8 cellular contexts compared by ENCODE assay signal in the genomic region with DNA sequence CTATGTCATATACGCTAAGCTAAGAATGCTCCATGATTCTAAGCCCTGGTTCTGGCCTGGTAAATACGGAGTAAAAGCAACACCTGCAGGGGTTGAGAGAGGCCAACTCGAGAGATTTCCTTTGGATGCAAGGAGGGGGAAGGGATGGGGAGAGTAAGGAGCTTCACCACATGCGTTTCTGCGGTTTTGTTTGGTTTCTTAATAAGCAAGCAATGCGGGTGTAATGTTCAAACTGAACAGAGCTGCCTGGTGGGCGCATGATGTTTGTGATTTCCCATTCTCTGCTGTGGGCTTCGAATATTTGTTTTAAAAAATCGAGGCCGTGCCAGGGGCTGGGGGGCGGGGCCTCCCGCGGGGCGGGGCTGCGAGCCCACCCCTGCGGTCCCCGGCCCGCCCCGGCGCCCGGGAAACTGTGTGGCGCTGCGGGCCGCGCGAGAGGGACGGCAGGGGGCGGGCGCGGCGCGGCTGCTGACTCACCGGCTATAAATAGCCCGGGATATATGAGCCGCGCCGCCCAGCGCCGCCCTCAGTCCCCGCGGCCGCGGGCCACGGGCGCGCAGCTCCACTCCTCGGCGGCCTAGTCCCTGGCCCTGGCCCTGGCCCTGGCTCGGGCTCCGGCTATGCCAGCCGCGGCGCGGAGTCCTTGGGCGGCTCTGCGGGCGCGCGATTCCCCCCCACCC. TPM values are rescaled to one million over a fixed set of nuclear protein-coding genes. Genes with fewer than 3 reads are reported as not detected.
DNase-seq lines count a peak whose midpoint lies in the region; ATAC-seq and TF ChIP-seq lines count a peak whose summit lies in the region.

No MANE protein-coding gene starts in this region.

- H3K23ac ChIP-seq in IMR-90 (ENCODE audit: low read depth, low read length) = peak overlapping the region; percentile 61; the same call in 1 of the 2 replicates

- H2AK5ac ChIP-seq in IMR-90 (ENCODE audit: low read depth, low read length) = 0 out of 2 replicates have a peak overlapping the region, but pooled peaks have one; percentile 38

- CTCF ChIA-PET in IMR-90 (lab: Yijun Ruan, JAX) = interaction anchor here (0.6 to 2.4 kb wide), 5 partner anchors 11 to 76 kb away, joined by 3 to 13 read pairs (median 3); no protein-coding TSS in a partner anchor
- CTCF ChIA-PET in Panc1 (lab: Charles Lee) = interaction anchor here (1.1 to 1.4 kb wide), 2 partner anchors 16 to 18 kb away, joined by 4 to 5 read pairs; no protein-coding TSS in a partner anchor
- CTCF ChIA-PET in naive thymus-derived CD4-positive, alpha-beta T cell (lab: Charles Lee) = interaction anchor here (0.7 to 3.3 kb wide), 13 partner anchors 13 to 80 kb away, joined by 3 to 25 read pairs (median 7); no protein-coding TSS in a partner anchor

- H3K14ac ChIP-seq in IMR-90 (replicated peaks; ENCODE audit: low read depth, low read length) = peak overlapping the region; percentile 27

- dilution Hi-C loops in IMR-90 (cut with HindIII; ENCODE audit: low sequenced_read_pairs, unreplicated experiment) = no loop called here

- H3K56ac ChIP-seq in IMR-90 (ENCODE audit: extremely low read depth, insufficient read depth, low read length) = peak overlapping the region; percentile 31; the same call in 1 of the 2 replicates

- peak overlapping the region; percentile 58; the same call in 1 of the 2 replicates for H3K18ac ChIP-seq in IMR-90 (ENCODE audit: low read depth, low read length)

- peak overlapping the region in 2 of 3 donors; percentile 90 to 91 for H3K27ac Mint-ChIP-seq in CD4-positive, CD25-positive, alpha-beta regulatory T cell
- H3K27ac Mint-ChIP-seq in activated T-helper 1 cell treated with anti-CD3 and anti-CD28 coated beads, Interleukin-12 subunit alpha, Interleukin-12 subunit beta, Interleukin-2, Interleukin-4 antibody, amounts not matched to agents 30 ng/mL and 10 ng/mL and 1 ng/mL, durations not matched to agents 14 hours and 24 hours and 36 hours = peak overlapping the region; percentile 82
- H3K27ac Mint-ChIP-seq in naive thymus-derived CD4-positive, alpha-beta T cell = peak overlapping the region in 8 of 9 donors; percentile 26 to 96 (median 84)

- peak overlapping the region; percentile 80 for H3K4me2 ChIP-seq in IMR-90 (ENCODE audit: low read depth, low read length)
- peak overlapping the region; percentile 67 for H3K4me2 ChIP-seq in fibroblast of lung (ENCODE audit: extremely low read depth, insufficient read depth, low read length)

- H3K4me1 ChIP-seq in CD4-positive, CD25-positive, alpha-beta regulatory T cell (ENCODE audit: control insufficient read depth, insufficient read depth, low read length, poor library complexity, severe bottlenecking) = peaks cover 44% of the 10 kb centered on the region
- peaks cover 19% of the 10 kb centered on the region for H3K4me1 ChIP-seq in IMR-90 (ENCODE audit: control insufficient read depth, insufficient read depth, low read length)
- peaks cover 16% of the 10 kb centered on the region for H3K4me1 ChIP-seq in Panc1 (ENCODE audit: control insufficient read depth, insufficient read depth, low read length)
- H3K4me1 ChIP-seq in fibroblast of lung (ENCODE audit: control insufficient read depth, extremely low read depth, insufficient read depth, low read length) = peaks cover 20% of the 10 kb centered on the region
- peaks cover 28 to 31% of the 10 kb centered on the region in 2 donors for H3K4me1 ChIP-seq in naive thymus-derived CD4-positive, alpha-beta T cell (ENCODE audit: control insufficient read depth in 2 of 2, insufficient read depth in 2 of 2, low read length in 2 of 2)

- H3K27me3 ChIP-seq in CD4-positive, CD25-positive, alpha-beta regulatory T cell (ENCODE audit: control insufficient read depth, insufficient read depth, low read length) = no peaks in the 10 kb centered on the region
- H3K27me3 ChIP-seq in IMR-90 (ENCODE audit: control insufficient read depth, insufficient read depth, low read length) (no peaks in the 10 kb centered on the region), Panc1 (ENCODE audit: control insufficient read depth, insufficient read depth, low read length) (no peaks in the 10 kb centered on the region), fibroblast of lung (ENCODE audit: control insufficient read depth, insufficient read depth, low read length) (no peaks in the 10 kb centered on the region)
- no peaks in the 10 kb centered on the region for H3K27me3 ChIP-seq in naive thymus-derived CD4-positive, alpha-beta T cell (ENCODE audit: control insufficient read depth in 2 of 2, insufficient read depth in 2 of 2, low read length in 2 of 2)

- H2AK9ac ChIP-seq in IMR-90 (replicated peaks; ENCODE audit: low read depth, low read length, poor library complexity) = peak overlapping the region; percentile 90

- peaks cover 7% of the 10 kb centered on the region for H3K36me3 Mint-ChIP-seq in CD4-positive, CD25-positive, alpha-beta regulatory T cell
- peaks cover 13% of the 10 kb centered on the region for H3K36me3 Mint-ChIP-seq in activated T-helper 1 cell treated with anti-CD3 and anti-CD28 coated beads, Interleukin-12 subunit alpha, Interleukin-12 subunit beta, Interleukin-2, Interleukin-4 antibody, amounts not matched to agents 30 ng/mL and 10 ng/mL and 1 ng/mL, durations not matched to agents 14 hours and 24 hours and 36 hours (ENCODE audit: low read depth)
- peaks cover 0 to 11% (median 5%) of the 10 kb centered on the region in 5 donors for H3K36me3 Mint-ChIP-seq in naive thymus-derived CD4-positive, alpha-beta T cell

- H3K27ac ChIP-seq in CD4-positive, CD25-positive, alpha-beta regulatory T cell (ENCODE audit: insufficient read depth, low read length, poor library complexity, severe bottlenecking) = peak overlapping the region; percentile 85
- H3K27ac ChIP-seq in IMR-90 (ENCODE audit: insufficient read depth, low read length) (peak overlapping the region; percentile 97), Panc1 (ENCODE audit: low read length) (peak overlapping the region; percentile 95), fibroblast of lung (ENCODE audit: insufficient read depth, low read length) (peak overlapping the region; percentile 97)
- H3K27ac ChIP-seq in naive thymus-derived CD4-positive, alpha-beta T cell (ENCODE audit: low read depth, low read length) = peak overlapping the region; percentile 81

- H3K9me3 Mint-ChIP-seq in CD4-positive, CD25-positive, alpha-beta regulatory T cell = no peaks in the 10 kb centered on the region
- H3K9me3 Mint-ChIP-seq in activated T-helper 1 cell treated with anti-CD3 and anti-CD28 coated beads, Interleukin-12 subunit alpha, Interleukin-12 subunit beta, Interleukin-2, Interleukin-4 antibody, amounts not matched to agents 30 ng/mL and 10 ng/mL and 1 ng/mL, durations not matched to agents 14 hours and 24 hours and 36 hours = no peaks in the 10 kb centered on the region
- H3K9me3 Mint-ChIP-seq in naive thymus-derived CD4-positive, alpha-beta T cell = peaks cover 0 to 2% (median 0%) of the 10 kb centered on the region in 11 donors

- peak overlapping the region; percentile 70 for H4K91ac ChIP-seq in IMR-90 (ENCODE audit: insufficient read depth, low read depth, low read length)

- H2AFZ ChIP-seq in IMR-90 (replicated peaks; ENCODE audit: low read length, poor library complexity) = peak overlapping the region; percentile 80
- H2AFZ ChIP-seq in fibroblast of lung (ENCODE audit: low read length) = no peak overlapping the region

- 4% methylated on average over 19 of the region's 59 CpGs; no CpG with 5 or more reads in 1 of the 2 experiments for WGBS in IMR-90 (ENCODE audit: extremely low coverage in 2 of 2, insufficient read length in 1 of 2), 2 experiments

- H4K5ac ChIP-seq in IMR-90 (ENCODE audit: low read depth, low read length) = peak overlapping the region; percentile 54; the same call in 1 of the 2 replicates

- peak; percentile 68 to 69 for ATAC-seq in CD4-positive, CD25-positive, alpha-beta regulatory T cell (ENCODE audit: low read depth in 2 of 2)
- ATAC-seq in GM19452 (IDR thresholded peaks at IDR 0.05; ENCODE audit: unreplicated experiment) (peak; percentile 40), IMR-90 (ENCODE audit: low read depth) (peak; percentile 57), Panc1 (peak; percentile 62)
- peak; percentile 76 for ATAC-seq in naive thymus-derived CD4-positive, alpha-beta T cell

- no peaks in the 10 kb centered on the region for H3K27me3 Mint-ChIP-seq in CD4-positive, CD25-positive, alpha-beta regulatory T cell
- H3K27me3 Mint-ChIP-seq in activated T-helper 1 cell treated with anti-CD3 and anti-CD28 coated beads, Interleukin-12 subunit alpha, Interleukin-12 subunit beta, Interleukin-2, Interleukin-4 antibody, amounts not matched to agents 30 ng/mL and 10 ng/mL and 1 ng/mL, durations not matched to agents 14 hours and 24 hours and 36 hours (ENCODE audit: insufficient read depth) = no peaks in the 10 kb centered on the region
- no peaks in the 10 kb centered on the region for H3K27me3 Mint-ChIP-seq in naive thymus-derived CD4-positive, alpha-beta T cell

- intact Hi-C loops in IMR-90 (cut with micrococcal nuclease) = loop anchor here (1.0 kb wide), 2 partner anchors 16 to 18 kb away; no protein-coding TSS in a partner anchor
- intact Hi-C loops in Panc1 (cut with micrococcal nuclease; ENCODE audit: unreplicated experiment) = loop anchor here (10.0 kb wide), 1 partner anchor 181 kb away; a partner anchor contains a TSS
- intact Hi-C loops in activated T-helper 1 cell treated with anti-CD3 and anti-CD28 coated beads, Interleukin-12 subunit alpha, Interleukin-12 subunit beta, Interleukin-2, Interleukin-4 antibody, amounts not matched to agents 30 ng/mL and 10 ng/mL and 1 ng/mL, durations not matched to agents 14 hours and 24 hours and 36 hours (cut with micrococcal nuclease) = loop anchor here (1.0 to 5.0 kb wide), 6 partner anchors 16 to 364 kb away; a partner anchor contains a TSS
- intact Hi-C loops in naive thymus-derived CD4-positive, alpha-beta T cell (cut with micrococcal nuclease) = loop anchor here (1.0 to 5.0 kb wide), 10 partner anchors 16 to 364 kb away; a partner anchor contains a TSS

- H3K79me1 ChIP-seq in IMR-90 (ENCODE audit: low read depth in 1 of 2, low read length in 2 of 2) = peaks cover 6 to 59% of the 10 kb centered on the region in 2 experiments

- H3K4me3 ChIP-seq in CD4-positive, CD25-positive, alpha-beta regulatory T cell (ENCODE audit: low read depth, low read length) = peak overlapping the region; percentile 26
- H3K4me3 ChIP-seq in IMR-90 (ENCODE audit: insufficient read depth, low read depth, low read length) (peak overlapping the region; percentile 1), Panc1 (ENCODE audit: low read depth in 2 of 2, low read length in 2 of 2) (peak overlapping the region; percentile 23 to 65; a peak in 3 of 4 replicates), fibroblast of lung (replicated peaks in 1 of 4; ENCODE audit: control extremely low read depth in 1 of 4, insufficient read depth in 1 of 4, low read depth in 3 of 4, low read length in 4 of 4) (peak overlapping the region in 1 of 4 experiments; percentile 99)
- peak overlapping the region; percentile 54 for H3K4me3 ChIP-seq in naive thymus-derived CD4-positive, alpha-beta T cell (ENCODE audit: low read length)

- no peak for TF ChIP-seq RAD21 in IMR-90 (IDR thresholded peaks at IDR 0.05; ENCODE audit: low read length)

- H3K9ac ChIP-seq in IMR-90 (ENCODE audit: low read depth, low read length) (peak overlapping the region; percentile 60), fibroblast of lung (ENCODE audit: insufficient read depth, low read length) (peak overlapping the region; percentile 67)

- peak overlapping the region; percentile 39 to 88 (median 72) for H3K4me3 Mint-ChIP-seq in CD4-positive, CD25-positive, alpha-beta regulatory T cell
- peak overlapping the region; percentile 38 for H3K4me3 Mint-ChIP-seq in activated T-helper 1 cell treated with anti-CD3 and anti-CD28 coated beads, Interleukin-12 subunit alpha, Interleukin-12 subunit beta, Interleukin-2, Interleukin-4 antibody, amounts not matched to agents 30 ng/mL and 10 ng/mL and 1 ng/mL, durations not matched to agents 14 hours and 24 hours and 36 hours
- peak overlapping the region; percentile 31 to 84 (median 66) for H3K4me3 Mint-ChIP-seq in naive thymus-derived CD4-positive, alpha-beta T cell

- no TSS peak for BruUV-seq in IMR-90 (replicated peaks; lab: Mats Ljungman, UMichigan)
- BruUV-seq in Panc1 (replicated peaks; lab: Mats Ljungman, UMichigan) = no TSS peak

- in situ Hi-C loops in IMR-90 (cut with MboI; ENCODE audit: low sequenced_read_pairs) (no loop called here), Panc1 (cut with HindIII; ENCODE audit: low pct_unique_long_range_greater_than_20kb, low sequenced_read_pairs) (no loop called here)

- H3K79me2 ChIP-seq in fibroblast of lung (ENCODE audit: control insufficient read depth, insufficient read depth, low read length) = peaks cover 23% of the 10 kb centered on the region

- DNase-seq in CD4-positive, CD25-positive, alpha-beta regulatory T cell = peak; percentile 83 to 87 (median 86)
- DNase-seq in IMR-90 (peak; percentile 84), Panc1 (ENCODE audit: low read depth, low spot score) (no peak), fibroblast of lung (ENCODE audit: low read depth in 2 of 2) (peak; percentile 79 to 87)
- peak; percentile 87 for DNase-seq in activated T-helper 1 cell treated with anti-CD3 and anti-CD28 coated beads, Interleukin-12 subunit alpha, Interleukin-12 subunit beta, Interleukin-2, Interleukin-4 antibody, amounts not matched to agents 30 ng/mL and 10 ng/mL and 1 ng/mL, durations not matched to agents 14 hours and 24 hours and 36 hours (ENCODE audit: low spot score)
- DNase-seq in naive thymus-derived CD4-positive, alpha-beta T cell = peak; percentile 72 to 94 (median 82)
- peak; percentile 65 to 74 for DNase-seq in stimulated activated CD8-positive, alpha-beta memory T cell treated with anti-CD3 and anti-CD28 coated beads, Interleukin-7, amount 100 ng/mL, for 48 hours (ENCODE audit: extremely low read depth in 1 of 2, low read depth in 1 of 2)

- H4K8ac ChIP-seq in IMR-90 (ENCODE audit: low read depth in 2 of 2, low read length in 2 of 2) = peak overlapping the region; percentile 90 to 91; a peak in 2 of 4 replicates

- POLR2A ChIA-PET in IMR-90 (lab: Charles Lee; ENCODE audit: unreplicated experiment) = interaction anchor here (0.6 to 1.2 kb wide), 5 partner anchors 15 to 100 kb away, joined by 3 to 5 read pairs (median 4); a partner anchor contains a TSS
- POLR2A ChIA-PET in Panc1 (lab: Charles Lee) = interaction anchor here (0.5 to 1.1 kb wide), 4 partner anchors 13 to 80 kb away, joined by 4 to 11 read pairs (median 5); no protein-coding TSS in a partner anchor
- POLR2A ChIA-PET in naive thymus-derived CD4-positive, alpha-beta T cell (lab: Charles Lee) = interaction anchor here (0.7 to 5.0 kb wide), 29 partner anchors 9 to 114 kb away, joined by 3 to 59 read pairs (median 4); a partner anchor contains a TSS

- TF ChIP-seq POLR2A in IMR-90 (IDR thresholded peaks at IDR 0.05; ENCODE audit: low read depth, low read length) = peak; percentile 99

- H3K9me3 ChIP-seq in CD4-positive, CD25-positive, alpha-beta regulatory T cell (ENCODE audit: control insufficient read depth in 2 of 2, low read length in 2 of 2) = no peaks in the 10 kb centered on the region
- no peaks in the 10 kb centered on the region for H3K9me3 ChIP-seq in IMR-90 (ENCODE audit: control insufficient read depth, insufficient read depth, low read length)
- no peaks in the 10 kb centered on the region for H3K9me3 ChIP-seq in Panc1 (ENCODE audit: control insufficient read depth, insufficient read depth, low read depth, low read length)
- no peaks in the 10 kb centered on the region for H3K9me3 ChIP-seq in fibroblast of lung (ENCODE audit: control insufficient read depth, insufficient read depth, low read depth, low read length)
- H3K9me3 ChIP-seq in naive thymus-derived CD4-positive, alpha-beta T cell (ENCODE audit: control insufficient read depth in 2 of 3, low read length in 3 of 3) = no peaks in the 10 kb centered on the region

- peak overlapping the region; percentile 80 for H2BK120ac ChIP-seq in IMR-90 (ENCODE audit: low read depth, low read length)

- H2BK20ac ChIP-seq in IMR-90 (ENCODE audit: low read depth, low read length) = peak overlapping the region; percentile 64

- H4K20me1 ChIP-seq in IMR-90 (ENCODE audit: insufficient read depth, low read length) (peaks cover 38% of the 10 kb centered on the region), fibroblast of lung (ENCODE audit: control insufficient read depth, extremely low read depth, insufficient read depth, low read length) (no peaks in the 10 kb centered on the region)

- H2BK15ac ChIP-seq in IMR-90 (ENCODE audit: low read depth, low read length) = peak overlapping the region; percentile 22; the same call in 1 of the 3 replicates

- TF ChIP-seq CTCF in IMR-90 (conservative IDR thresholded peaks at IDR 0.05; ENCODE audit: low read depth, low read length) (peak; percentile 39), Panc1 (IDR thresholded peaks at IDR 0.05) (no peak; the same call in 1 of the 2 replicates), fibroblast of lung (conservative IDR thresholded peaks at IDR 0.05 in 1 of 2, IDR thresholded peaks at IDR 0.05 in 1 of 2; ENCODE audit: low read depth in 1 of 2, low read length in 2 of 2) (no peak)

- peaks cover 9% of the 10 kb centered on the region for H3K9me1 ChIP-seq in IMR-90 (ENCODE audit: insufficient read depth, low read length)

- H3K36me3 ChIP-seq in CD4-positive, CD25-positive, alpha-beta regulatory T cell (ENCODE audit: control insufficient read depth, insufficient read depth, low read length) = peaks cover 6% of the 10 kb centered on the region
- H3K36me3 ChIP-seq in IMR-90 (ENCODE audit: control insufficient read depth, insufficient read depth, low read length) (peaks cover 17% of the 10 kb centered on the region; the same call in 1 of the 2 replicates), Panc1 (ENCODE audit: control insufficient read depth, insufficient read depth, low read length) (no peaks in the 10 kb centered on the region; the same call in 1 of the 2 replicates), fibroblast of lung (ENCODE audit: control insufficient read depth, insufficient read depth, low read length) (peaks cover 13% of the 10 kb centered on the region)
- H3K36me3 ChIP-seq in naive thymus-derived CD4-positive, alpha-beta T cell (ENCODE audit: control insufficient read depth in 2 of 3, insufficient read depth in 3 of 3, low read length in 3 of 3) = peaks cover 0 to 19% (median 3%) of the 10 kb centered on the region in 3 experiments

- peaks cover 0 to 17% (median 8%) of the 10 kb centered on the region in 4 donors for H3K4me1 Mint-ChIP-seq in CD4-positive, CD25-positive, alpha-beta regulatory T cell
- H3K4me1 Mint-ChIP-seq in activated T-helper 1 cell treated with anti-CD3 and anti-CD28 coated beads, Interleukin-12 subunit alpha, Interleukin-12 subunit beta, Interleukin-2, Interleukin-4 antibody, amounts not matched to agents 30 ng/mL and 10 ng/mL and 1 ng/mL, durations not matched to agents 14 hours and 24 hours and 36 hours (ENCODE audit: low read depth) = peaks cover 6% of the 10 kb centered on the region
- H3K4me1 Mint-ChIP-seq in naive thymus-derived CD4-positive, alpha-beta T cell = peaks cover 8 to 16% (median 11%) of the 10 kb centered on the region in 7 donors

- peak overlapping the region; percentile 90 for H2BK5ac ChIP-seq in IMR-90 (ENCODE audit: low read depth, low read length, poor library complexity, severe bottlenecking)

- H3K4ac ChIP-seq in IMR-90 (ENCODE audit: low read depth, low read length) = peak overlapping the region; percentile 93

RNA-seq across cellular contexts. Expression of a gene that starts 5.1 kb away (rescaled TPM):
- total RNA-seq in CD4-positive, CD25-positive, alpha-beta regulatory T cell = 21.2 TPM
- polyA plus RNA-seq in CD4-positive, CD25-positive, alpha-beta regulatory T cell = 1 to 10 TPM; 4.2 to 6.7 (median 5.4) TPM
- total RNA-seq in IMR-90 (2012; rRNA removed) (1.6 and 1.9 TPM in 2 replicates), Panc1 (2021; ENCODE audit: unreplicated experiment) (7.6 TPM), fibroblast of lung (37.7 and 38.3 TPM in 2 replicates)
- polyA plus RNA-seq in IMR-90 (2012; rRNA removed) (6.5 and 7.3 TPM in 2 replicates), fibroblast of lung (1.4 and 2.4 TPM in 2 replicates)
- polyA plus RNA-seq in IMR-90 (2012; cell fraction: cytosol; rRNA removed) = 4.4 and 12.4 TPM in 2 replicates
- 14.7 and 19.5 TPM in 2 replicates for polyA plus RNA-seq in IMR-90 (2012; cell fraction: nucleus; rRNA removed; ENCODE audit: low replicate concordance)
- 12.9 TPM for polyA plus RNA-seq in Panc1 (2012; ENCODE audit: insufficient read length)
- total RNA-seq in activated T-helper 1 cell treated with anti-CD3 and anti-CD28 coated beads, Interleukin-12 subunit alpha, Interleukin-12 subunit beta, Interleukin-2, Interleukin-4 antibody, amounts not matched to agents 30 ng/mL and 10 ng/mL and 1 ng/mL, durations not matched to agents 14 hours and 24 hours and 36 hours = 13.8 and 15.4 TPM in 2 replicates
- 6.2 and 8.5 TPM in 2 replicates for polyA plus RNA-seq in fibroblast of lung (2012)
- polyA minus RNA-seq in fibroblast of lung (ENCODE audit: low replicate concordance) = 2.6 and 3.8 TPM in 2 replicates
- total RNA-seq in naive thymus-derived CD4-positive, alpha-beta T cell = 10 to 100 TPM; 13.7 to 42.0 (median 22.5) TPM
- polyA plus RNA-seq in naive thymus-derived CD4-positive, alpha-beta T cell = 10 to 100 TPM in 1 of 2 donors, 1 to 10 TPM in 1; 8.5 to 13.8 TPM

RNA-seq across cellular contexts. Expression of a gene that starts 30.4 kb away (rescaled TPM):
- total RNA-seq in CD4-positive, CD25-positive, alpha-beta regulatory T cell = 44.1 TPM
- 10 to 100 TPM in 3 of 4 donors, 1 to 10 TPM in 1; 7.3 to 14.5 (median 12.6) TPM for polyA plus RNA-seq in CD4-positive, CD25-positive, alpha-beta regulatory T cell
- total RNA-seq in IMR-90 (2012; rRNA removed) (2.9 and 3.6 TPM in 2 replicates), Panc1 (2021; ENCODE audit: unreplicated experiment) (29.2 TPM), fibroblast of lung (8.0 and 8.1 TPM in 2 replicates)
- polyA plus RNA-seq in IMR-90 (2012; rRNA removed) (8.6 and 9.6 TPM in 2 replicates), fibroblast of lung (5.4 and 7.2 TPM in 2 replicates)
- polyA plus RNA-seq in IMR-90 (2012; cell fraction: cytosol; rRNA removed) = 5.6 and 8.4 TPM in 2 replicates
- polyA plus RNA-seq in IMR-90 (2012; cell fraction: nucleus; rRNA removed; ENCODE audit: low replicate concordance) = 29.1 and 33.9 TPM in 2 replicates
- 31.2 TPM for polyA plus RNA-seq in Panc1 (2012; ENCODE audit: insufficient read length)
- total RNA-seq in activated T-helper 1 cell treated with anti-CD3 and anti-CD28 coated beads, Interleukin-12 subunit alpha, Interleukin-12 subunit beta, Interleukin-2, Interleukin-4 antibody, amounts not matched to agents 30 ng/mL and 10 ng/mL and 1 ng/mL, durations not matched to agents 14 hours and 24 hours and 36 hours = 36.6 and 39.2 TPM in 2 replicates
- 20.0 and 24.8 TPM in 2 replicates for polyA plus RNA-seq in fibroblast of lung (2012)
- polyA minus RNA-seq in fibroblast of lung (ENCODE audit: low replicate concordance) = 2.1 and 29.6 TPM in 2 replicates
- 10 to 100 TPM; 41.9 to 80.0 (median 51.4) TPM for total RNA-seq in naive thymus-derived CD4-positive, alpha-beta T cell
- 10 to 100 TPM in 1 of 2 donors, 1 to 10 TPM in 1; 8.5 to 13.0 TPM for polyA plus RNA-seq in naive thymus-derived CD4-positive, alpha-beta T cell

RNA-seq across cellular contexts. Expression of a gene that starts 48.8 kb away (rescaled TPM):
- 11.0 TPM for total RNA-seq in CD4-positive, CD25-positive, alpha-beta regulatory T cell
- 1 to 10 TPM; 1.5 to 3.6 (median 2.1) TPM for polyA plus RNA-seq in CD4-positive, CD25-positive, alpha-beta regulatory T cell
- total RNA-seq in IMR-90 (2012; rRNA removed) (0.36 and 0.56 TPM in 2 replicates), Panc1 (2021; ENCODE audit: unreplicated experiment) (13.1 TPM), fibroblast of lung (1.8 and 3.6 TPM in 2 replicates)
- polyA plus RNA-seq in IMR-90 (2012; rRNA removed) (7.8 and 11.0 TPM in 2 replicates), fibroblast of lung (1.9 and 2.0 TPM in 2 replicates)
- polyA plus RNA-seq in IMR-90 (2012; cell fraction: cytosol; rRNA removed) = 3.7 and 17.5 TPM in 2 replicates
- 25.4 and 47.4 TPM in 2 replicates for polyA plus RNA-seq in IMR-90 (2012; cell fraction: nucleus; rRNA removed; ENCODE audit: low replicate concordance)
- polyA plus RNA-seq in Panc1 (2012; ENCODE audit: insufficient read length) = 23.1 TPM
- total RNA-seq in activated T-helper 1 cell treated with anti-CD3 and anti-CD28 coated beads, Interleukin-12 subunit alpha, Interleukin-12 subunit beta, Interleukin-2, Interleukin-4 antibody, amounts not matched to agents 30 ng/mL and 10 ng/mL and 1 ng/mL, durations not matched to agents 14 hours and 24 hours and 36 hours = 9.3 and 10.2 TPM in 2 replicates
- polyA plus RNA-seq in fibroblast of lung (2012) = 17.9 and 20.4 TPM in 2 replicates
- 2.7 and 5.7 TPM in 2 replicates for polyA minus RNA-seq in fibroblast of lung (ENCODE audit: low replicate concordance)
- total RNA-seq in naive thymus-derived CD4-positive, alpha-beta T cell = 10 to 100 TPM; 11.6 to 21.7 (median 16.7) TPM
- polyA plus RNA-seq in naive thymus-derived CD4-positive, alpha-beta T cell = 1 to 10 TPM; 2.3 to 3.0 TPM
